Comparison of ENCODE assay signal across 37 cellular contexts in genomic region chr9:777978-778377, GRCh38.
"Had no signal": no experiment of that assay in that cellular context is flagged by ENCODE, and none has a peak within 500 bp of the region (broad histone marks: within the 10 kb centered on the region; RNA-seq: fewer than 3 reads in every experiment).

No MANE protein-coding gene starts in this region.

- DNase-seq: activated effector memory CD4-positive, alpha-beta T cell treated with anti-CD3 and anti-CD28 coated beads, Interleukin-2, amount 50 U/mL, for 16 hours; activated effector memory CD4-positive, alpha-beta T cell treated with Interleukin-2 at 50 U/mL for 16 hours; activated gamma-delta T cell; activated gamma-delta T cell treated with Interleukin-2 at 50 U/mL for 16 hours; activated naive CD4-positive, alpha-beta T cell; activated naive CD4-positive, alpha-beta T cell treated with anti-CD3 and anti-CD28 coated beads for 36 hours; activated naive CD4-positive, alpha-beta T cell treated with anti-CD3 and anti-CD28 coated beads, Interleukin-2, amount 10 ng/mL, durations not matched to agents 7 days and 5 days; activated naive CD4-positive, alpha-beta T cell treated with anti-CD3 and anti-CD28 coated beads, Interleukin-2, amount 50 U/mL, for 16 hours; activated naive CD4-positive, alpha-beta T cell treated with Interleukin-2 at 50 U/mL for 16 hours; activated naive CD8-positive, alpha-beta T cell treated with anti-CD3 and anti-CD28 coated beads for 36 hours; activated naive CD8-positive, alpha-beta T cell treated with anti-CD3 and anti-CD28 coated beads, Interleukin-2, amount 10 ng/mL, durations not matched to agents 7 days and 5 days; activated naive CD8-positive, alpha-beta T cell treated with anti-CD3 and anti-CD28 coated beads, Interleukin-2, amount 50 U/mL, for 24 hours; activated T-cell treated with anti-CD3 and anti-CD28 coated beads, Interleukin-2, amount 50 U/mL, for 24 hours; activated T-cell treated with anti-CD3 and anti-CD28 coated beads, Interleukin-2, amount 50 U/mL, for 4 hours; activated T-cell treated with anti-CD3 and anti-CD28 coated beads, Interleukin-2, amount 50 U/mL, for 48 hours; activated T-cell treated with anti-CD3 and anti-CD28 coated beads, Interleukin-2, amount 50 U/mL, for 72 hours; adrenal gland; amniotic stem cell; amygdala; anterior cingulate cortex; aorta; body of pancreas; brain microvascular endothelial cell; caudate nucleus; central memory CD4-positive, alpha-beta T cell; cerebellar nuclear complex had no signal

- H3K27ac Mint-ChIP-seq: activated naive CD4-positive, alpha-beta T cell treated with anti-CD3 and anti-CD28 coated beads for 36 hours; activated naive CD4-positive, alpha-beta T cell treated with anti-CD3 and anti-CD28 coated beads, Interleukin-2, amount 10 ng/mL, durations not matched to agents 7 days and 5 days; activated naive CD4-positive, alpha-beta T cell treated with anti-CD3 and anti-CD28 coated beads, Interleukin-2, amount 50 U/mL, for 24 hours; activated naive CD4-positive, alpha-beta T cell treated with anti-CD3 and anti-CD28 coated beads, Interleukin-2, amount 50 U/mL, for 72 hours; activated naive CD8-positive, alpha-beta T cell; activated naive CD8-positive, alpha-beta T cell treated with anti-CD3 and anti-CD28 coated beads for 36 hours; activated naive CD8-positive, alpha-beta T cell treated with anti-CD3 and anti-CD28 coated beads, Interleukin-2, amount 10 ng/mL, durations not matched to agents 7 days and 5 days; activated naive CD8-positive, alpha-beta T cell treated with anti-CD3 and anti-CD28 coated beads, Interleukin-2, amount 50 U/mL, for 24 hours; activated T-cell treated with anti-CD3 and anti-CD28 coated beads, Interleukin-2, amount 50 U/mL, for 24 hours; activated T-cell treated with anti-CD3 and anti-CD28 coated beads, Interleukin-2, amount 50 U/mL, for 72 hours; activated T-helper 1 cell treated with anti-CD3 and anti-CD28 coated beads, Interleukin-12 subunit alpha, Interleukin-12 subunit beta, Interleukin-2, Interleukin-4 antibody, amounts not matched to agents 30 ng/mL and 10 ng/mL and 1 ng/mL, durations not matched to agents 14 hours and 24 hours and 36 hours; activated T-helper 17 cell treated with anti-CD3 and anti-CD28 coated beads, Interleukin-2, amount 50 U/mL, for 72 hours; activated T-helper 2 cell treated with anti-CD3 and anti-CD28 coated beads, Interferon-gamma antibody, Interleukin-2, Interleukin-4, amounts not matched to agents 10 μg/mL and 5 μg/mL and 100 μg/mL, durations not matched to agents 14 hours and 24 hours and 36 hours; brain had no signal

- ATAC-seq: activated naive CD4-positive, alpha-beta T cell treated with anti-CD3 and anti-CD28 coated beads, Interleukin-2, amount 50 U/mL, for 72 hours; activated naive CD8-positive, alpha-beta T cell treated with anti-CD3 and anti-CD28 coated beads, Interleukin-2, amount 50 U/mL, for 24 hours; activated T-cell treated with anti-CD3 and anti-CD28 coated beads, Interleukin-2, amount 50 U/mL, for 4 hours; activated T-cell treated with anti-CD3 and anti-CD28 coated beads, Interleukin-2, amount 50 U/mL, for 72 hours; activated T-helper 17 cell treated with anti-CD3 and anti-CD28 coated beads, Interleukin-2, amount 50 U/mL, for 72 hours; body of pancreas had no signal

- H3K36me3 Mint-ChIP-seq: activated naive CD4-positive, alpha-beta T cell treated with anti-CD3 and anti-CD28 coated beads, Interleukin-2, amount 10 ng/mL, durations not matched to agents 7 days and 5 days; activated naive CD8-positive, alpha-beta T cell treated with anti-CD3 and anti-CD28 coated beads for 36 hours; activated naive CD8-positive, alpha-beta T cell treated with anti-CD3 and anti-CD28 coated beads, Interleukin-2, amount 10 ng/mL, durations not matched to agents 7 days and 5 days; brain had no signal

- H3K27ac ChIP-seq: adrenal gland, ascending aorta, body of pancreas, brain microvascular endothelial cell, breast epithelium, cardiac muscle cell had no signal

- H3K9me3 Mint-ChIP-seq: activated T-helper 2 cell treated with anti-CD3 and anti-CD28 coated beads, Interferon-gamma antibody, Interleukin-2, Interleukin-4, amounts not matched to agents 10 μg/mL and 5 μg/mL and 100 μg/mL, durations not matched to agents 14 hours and 24 hours and 36 hours; central memory CD8-positive, alpha-beta T cell had no signal

- H3K4me1 ChIP-seq: adrenal gland, ascending aorta, body of pancreas, breast epithelium had no signal

- H3K4me3 Mint-ChIP-seq: activated naive CD4-positive, alpha-beta T cell treated with anti-CD3 and anti-CD28 coated beads for 36 hours; activated naive CD4-positive, alpha-beta T cell treated with anti-CD3 and anti-CD28 coated beads, Interleukin-2, amount 10 ng/mL, durations not matched to agents 7 days and 5 days; activated naive CD4-positive, alpha-beta T cell treated with anti-CD3 and anti-CD28 coated beads, Interleukin-2, amount 50 U/mL, for 24 hours; activated naive CD8-positive, alpha-beta T cell; activated naive CD8-positive, alpha-beta T cell treated with anti-CD3 and anti-CD28 coated beads for 36 hours; activated naive CD8-positive, alpha-beta T cell treated with anti-CD3 and anti-CD28 coated beads, Interleukin-2, amount 10 ng/mL, durations not matched to agents 7 days and 5 days; activated naive CD8-positive, alpha-beta T cell treated with anti-CD3 and anti-CD28 coated beads, Interleukin-2, amount 50 U/mL, for 24 hours; activated T-cell treated with anti-CD3 and anti-CD28 coated beads, Interleukin-2, amount 50 U/mL, for 24 hours; activated T-cell treated with anti-CD3 and anti-CD28 coated beads, Interleukin-2, amount 50 U/mL, for 4 hours; activated T-cell treated with anti-CD3 and anti-CD28 coated beads, Interleukin-2, amount 50 U/mL, for 72 hours; activated T-helper 1 cell treated with anti-CD3 and anti-CD28 coated beads, Interleukin-12 subunit alpha, Interleukin-12 subunit beta, Interleukin-2, Interleukin-4 antibody, amounts not matched to agents 30 ng/mL and 10 ng/mL and 1 ng/mL, durations not matched to agents 14 hours and 24 hours and 36 hours; activated T-helper 17 cell treated with anti-CD3 and anti-CD28 coated beads, Interleukin-2, amount 50 U/mL, for 72 hours; brain; central memory CD8-positive, alpha-beta T cell had no signal

- H3K4me3 ChIP-seq: adrenal gland, ascending aorta, body of pancreas, breast epithelium, cardiac muscle cell had no signal

- H3K4me1 Mint-ChIP-seq: activated naive CD4-positive, alpha-beta T cell treated with anti-CD3 and anti-CD28 coated beads, Interleukin-2, amount 10 ng/mL, durations not matched to agents 7 days and 5 days; activated naive CD4-positive, alpha-beta T cell treated with anti-CD3 and anti-CD28 coated beads, Interleukin-2, amount 50 U/mL, for 24 hours; activated naive CD8-positive, alpha-beta T cell treated with anti-CD3 and anti-CD28 coated beads for 36 hours; activated naive CD8-positive, alpha-beta T cell treated with anti-CD3 and anti-CD28 coated beads, Interleukin-2, amount 50 U/mL, for 24 hours; activated T-helper 17 cell treated with anti-CD3 and anti-CD28 coated beads, Interleukin-2, amount 50 U/mL, for 72 hours; brain; central memory CD8-positive, alpha-beta T cell had no signal

- H3K36me3 ChIP-seq: adrenal gland, ascending aorta, brain microvascular endothelial cell, breast epithelium, cardiac muscle cell had no signal
